Comparison of ENCODE assay signal across 30 cellular contexts in genomic region chr14:59761851-59762250, GRCh38.
"Had no signal": no experiment of that assay in that cellular context is flagged by ENCODE, and none has a peak within 500 bp of the region (broad histone marks: within the 10 kb centered on the region; RNA-seq: fewer than 3 reads in every experiment).

No MANE protein-coding gene starts in this region.

- H3K27me3 Mint-ChIP-seq: activated CD4-positive, alpha-beta memory T cell treated with anti-CD3 and anti-CD28 coated beads, Interleukin-2, amount 10 ng/mL, durations not matched to agents 7 days and 5 days; activated CD4-positive, alpha-beta T cell treated with anti-CD3 and anti-CD28 coated beads, Interleukin-2, amount 10 ng/mL, durations not matched to agents 7 days and 5 days; activated naive CD4-positive, alpha-beta T cell treated with anti-CD3 and anti-CD28 coated beads, Interleukin-2, amount 10 ng/mL, durations not matched to agents 7 days and 5 days; brain; dendritic cell treated with granulocyte-macrophage colony-stimulating factor and Interleukin-4, amounts not matched to agents 40 ng/mL and 50 ng/mL, for 4 days had no signal

- H3K4me3 ChIP-seq: ascending aorta, breast epithelium, coronary artery, dorsolateral prefrontal cortex, esophagus muscularis mucosa, gastrocnemius medialis had no signal

- H3K36me3 ChIP-seq: ascending aorta, breast epithelium, esophagus muscularis mucosa, gastrocnemius medialis had no signal

- H3K4me1 Mint-ChIP-seq: activated CD4-positive, alpha-beta memory T cell treated with anti-CD3 and anti-CD28 coated beads, Interleukin-2, amount 10 ng/mL, durations not matched to agents 7 days and 5 days; activated CD4-positive, alpha-beta T cell treated with anti-CD3 and anti-CD28 coated beads, Interleukin-2, amount 10 ng/mL, durations not matched to agents 7 days and 5 days; activated naive CD4-positive, alpha-beta T cell treated with anti-CD3 and anti-CD28 coated beads, Interleukin-2, amount 10 ng/mL, durations not matched to agents 7 days and 5 days; activated naive CD8-positive, alpha-beta T cell treated with anti-CD3 and anti-CD28 coated beads, Interleukin-2, amount 10 ng/mL, durations not matched to agents 7 days and 5 days; brain; central memory CD8-positive, alpha-beta T cell; WTC11 had no signal

- H3K36me3 Mint-ChIP-seq: activated naive CD4-positive, alpha-beta T cell treated with anti-CD3 and anti-CD28 coated beads, Interleukin-2, amount 10 ng/mL, durations not matched to agents 7 days and 5 days; activated naive CD4-positive, alpha-beta T cell treated with anti-CD3 and anti-CD28 coated beads, Interleukin-2, amount 50 U/mL, for 72 hours; activated naive CD8-positive, alpha-beta T cell treated with anti-CD3 and anti-CD28 coated beads, Interleukin-2, amount 10 ng/mL, durations not matched to agents 7 days and 5 days; brain; WTC11 had no signal

- H3K27ac Mint-ChIP-seq: activated CD4-positive, alpha-beta memory T cell treated with anti-CD3 and anti-CD28 coated beads, Interleukin-2, amount 10 ng/mL, durations not matched to agents 7 days and 5 days; activated CD4-positive, alpha-beta T cell treated with anti-CD3 and anti-CD28 coated beads, Interleukin-2, amount 10 ng/mL, durations not matched to agents 7 days and 5 days; activated naive CD4-positive, alpha-beta T cell treated with anti-CD3 and anti-CD28 coated beads, Interleukin-2, amount 10 ng/mL, durations not matched to agents 7 days and 5 days; activated naive CD4-positive, alpha-beta T cell treated with anti-CD3 and anti-CD28 coated beads, Interleukin-2, amount 50 U/mL, for 72 hours; activated naive CD8-positive, alpha-beta T cell treated with anti-CD3 and anti-CD28 coated beads, Interleukin-2, amount 10 ng/mL, durations not matched to agents 7 days and 5 days; activated T-cell treated with anti-CD3 and anti-CD28 coated beads, Interleukin-2, amount 50 U/mL, for 24 hours; activated T-cell treated with anti-CD3 and anti-CD28 coated beads, Interleukin-2, amount 50 U/mL, for 72 hours; brain; dendritic cell treated with granulocyte-macrophage colony-stimulating factor and Interleukin-4, amounts not matched to agents 40 ng/mL and 50 ng/mL, for 4 days; effector memory CD8-positive, alpha-beta T cell; WTC11 had no signal

- H3K9me3 Mint-ChIP-seq: activated CD4-positive, alpha-beta memory T cell treated with anti-CD3 and anti-CD28 coated beads, Interleukin-2, amount 10 ng/mL, durations not matched to agents 7 days and 5 days; activated CD4-positive, alpha-beta T cell treated with anti-CD3 and anti-CD28 coated beads, Interleukin-2, amount 10 ng/mL, durations not matched to agents 7 days and 5 days; activated naive CD4-positive, alpha-beta T cell treated with anti-CD3 and anti-CD28 coated beads, Interleukin-2, amount 10 ng/mL, durations not matched to agents 7 days and 5 days; activated naive CD4-positive, alpha-beta T cell treated with anti-CD3 and anti-CD28 coated beads, Interleukin-2, amount 50 U/mL, for 72 hours; activated T-cell treated with anti-CD3 and anti-CD28 coated beads, Interleukin-2, amount 50 U/mL, for 24 hours; central memory CD8-positive, alpha-beta T cell; dendritic cell treated with granulocyte-macrophage colony-stimulating factor and Interleukin-4, amounts not matched to agents 40 ng/mL and 50 ng/mL, for 4 days; WTC11 had no signal

- H3K4me3 Mint-ChIP-seq: activated CD4-positive, alpha-beta memory T cell treated with anti-CD3 and anti-CD28 coated beads, Interleukin-2, amount 10 ng/mL, durations not matched to agents 7 days and 5 days; activated CD4-positive, alpha-beta T cell treated with anti-CD3 and anti-CD28 coated beads, Interleukin-2, amount 10 ng/mL, durations not matched to agents 7 days and 5 days; activated naive CD4-positive, alpha-beta T cell treated with anti-CD3 and anti-CD28 coated beads, Interleukin-2, amount 10 ng/mL, durations not matched to agents 7 days and 5 days; activated naive CD8-positive, alpha-beta T cell treated with anti-CD3 and anti-CD28 coated beads, Interleukin-2, amount 10 ng/mL, durations not matched to agents 7 days and 5 days; activated T-cell treated with anti-CD3 and anti-CD28 coated beads, Interleukin-2, amount 50 U/mL, for 24 hours; activated T-cell treated with anti-CD3 and anti-CD28 coated beads, Interleukin-2, amount 50 U/mL, for 72 hours; brain; central memory CD8-positive, alpha-beta T cell; dendritic cell treated with granulocyte-macrophage colony-stimulating factor and Interleukin-4, amounts not matched to agents 40 ng/mL and 50 ng/mL, for 4 days; effector memory CD8-positive, alpha-beta T cell; WTC11 had no signal

- DNase-seq: activated CD4-positive, alpha-beta memory T cell treated with anti-CD3 and anti-CD28 coated beads, Interleukin-2, amount 10 ng/mL, durations not matched to agents 7 days and 5 days; activated CD4-positive, alpha-beta T cell treated with anti-CD3 and anti-CD28 coated beads for 1 hour; activated CD4-positive, alpha-beta T cell treated with anti-CD3 and anti-CD28 coated beads for 4 hours; activated CD4-positive, alpha-beta T cell treated with anti-CD3 and anti-CD28 coated beads, Interleukin-2, amount 10 ng/mL, durations not matched to agents 7 days and 5 days; activated CD4-positive, alpha-beta T cell treated with anti-CD3 and anti-CD28 coated beads, Interleukin-2, amount 50 U/mL, for 4 hours; activated CD8-positive, alpha-beta memory T cell treated with anti-CD3 and anti-CD28 coated beads, Interleukin-2, amount 50 U/mL, for 48 hours; activated gamma-delta T cell; activated naive CD4-positive, alpha-beta T cell; activated naive CD4-positive, alpha-beta T cell treated with anti-CD3 and anti-CD28 coated beads, Interleukin-2, amount 10 ng/mL, durations not matched to agents 7 days and 5 days; activated naive CD8-positive, alpha-beta T cell treated with anti-CD3 and anti-CD28 coated beads, Interleukin-2, amount 10 ng/mL, durations not matched to agents 7 days and 5 days; activated T-cell treated with anti-CD3 and anti-CD28 coated beads for 4 hours; activated T-cell treated with anti-CD3 and anti-CD28 coated beads, Interleukin-2, amount 50 U/mL, for 24 hours; activated T-cell treated with anti-CD3 and anti-CD28 coated beads, Interleukin-2, amount 50 U/mL, for 72 hours; dorsolateral prefrontal cortex; effector CD4-positive, alpha-beta T cell; effector memory CD8-positive, alpha-beta T cell; erythroblast; foreskin keratinocyte; gastrocnemius medialis; glutamatergic neuron; T-helper 2 cell had no signal

- ATAC-seq: activated naive CD4-positive, alpha-beta T cell treated with anti-CD3 and anti-CD28 coated beads, Interleukin-2, amount 50 U/mL, for 72 hours; activated T-cell treated with anti-CD3 and anti-CD28 coated beads, Interleukin-2, amount 50 U/mL, for 72 hours; effector memory CD8-positive, alpha-beta T cell; foreskin keratinocyte; gastrocnemius medialis; WTC11 had no signal

- H3K27me3 ChIP-seq: ascending aorta, breast epithelium, dorsolateral prefrontal cortex, esophagus muscularis mucosa, foreskin keratinocyte, gastrocnemius medialis had no signal
